10 cellular contexts compared by ENCODE assay signal in genomic region chr7:36048141-36048901, GRCh38.
DNase-seq lines count a peak whose midpoint lies in the region; ATAC-seq and TF ChIP-seq lines count a peak whose summit lies in the region.
"Had no signal": no experiment of that assay in that cellular context is flagged by ENCODE, and none has a peak within 500 bp of the region (broad histone marks: within the 10 kb centered on the region; RNA-seq: fewer than 3 reads in every experiment).

No MANE protein-coding gene starts in this region.

- H4K91ac ChIP-seq in mesenchymal stem cell (ENCODE audit: low read length), result no peak overlapping the region

- no peaks in the 10 kb centered on the region for H3K4me1 ChIP-seq in mesenchymal stem cell (ENCODE audit: control insufficient read depth, insufficient read depth, low read depth, low read length)

- peak overlapping the region; percentile 72 for H3K9ac ChIP-seq in mesenchymal stem cell (ENCODE audit: low read length)

- H3K4me1 Mint-ChIP-seq in WTC11, result peaks cover 53% of the 10 kb centered on the region

- no peak for ATAC-seq in GM19395 (IDR thresholded peaks at IDR 0.05; ENCODE audit: unreplicated experiment)
- no peak for ATAC-seq in HG03439 (IDR thresholded peaks at IDR 0.05; ENCODE audit: unreplicated experiment)
- no peak for ATAC-seq in WTC11

- WGBS in mesenchymal stem cell, result 75% methylated on average over 5 of the region's 5 CpGs

- H2BK15ac ChIP-seq in mesenchymal stem cell (ENCODE audit: low read depth, poor library complexity, severe bottlenecking), result no peak overlapping the region

- H3K36me3 ChIP-seq in mesenchymal stem cell (ENCODE audit: control insufficient read depth in 1 of 2, insufficient read depth in 2 of 2, low read depth in 1 of 2, low read length in 2 of 2), result no peaks in the 10 kb centered on the region

- no peaks in the 10 kb centered on the region for H3K27me3 Mint-ChIP-seq in WTC11 (ENCODE audit: low read depth)

- H2BK5ac ChIP-seq in mesenchymal stem cell (ENCODE audit: low read depth, low read length, poor library complexity, severe bottlenecking), result no peak overlapping the region

- H3K79me1 ChIP-seq in mesenchymal stem cell (replicated peaks; ENCODE audit: low read length, poor library complexity, severe bottlenecking), result no peaks in the 10 kb centered on the region

- no peak overlapping the region for H3K27ac Mint-ChIP-seq in WTC11

- H3K9me3 Mint-ChIP-seq in WTC11, result 0 out of 2 replicates have a peak, but pooled peaks cover 4% of the 10 kb centered on the region

- H4K8ac ChIP-seq in mesenchymal stem cell (ENCODE audit: low read length), result no peak overlapping the region

- H3K4ac ChIP-seq in mesenchymal stem cell (ENCODE audit: low read depth in 1 of 2, low read length in 2 of 2), result no peak overlapping the region

- DNase-seq in AG08396 (ENCODE audit: low spot score) (peak; percentile 66), NCI-H1694 treated with DMSO at 0.1 percent for 48 hours (lab: John Stamatoyannopoulos, UW) (peak; percentile 81), brain pericyte (ENCODE audit: low read depth, low spot score) (peak; percentile 39), mesenchymal stem cell (peak; percentile 74), WTC11 (ENCODE audit: low spot score) (no peak), T1000 (lab: John Stamatoyannopoulos, UW) (no peak)
- DNase-seq: stimulated activated CD8-positive, alpha-beta memory T cell treated with anti-CD3 and anti-CD28 coated beads, Interleukin-4, amount 100 ng/mL, for 48 hours; T-helper 1 cell had no signal

- no peaks in the 10 kb centered on the region for H3K36me3 Mint-ChIP-seq in WTC11

- peak overlapping the region in 1 of 2 experiments; percentile 12 for H3K4me3 ChIP-seq in mesenchymal stem cell (ENCODE audit: insufficient read depth in 1 of 2, low read depth in 1 of 2, low read length in 2 of 2)

- H3K14ac ChIP-seq in mesenchymal stem cell (ENCODE audit: low read length in 2 of 2), result no peak overlapping the region

- H3K18ac ChIP-seq in mesenchymal stem cell (ENCODE audit: low read depth in 1 of 2, low read length in 2 of 2), result no peak overlapping the region

- H2AFZ ChIP-seq in mesenchymal stem cell (ENCODE audit: low read depth, low read length), result no peak overlapping the region

- H3K27me3 ChIP-seq in mesenchymal stem cell (ENCODE audit: control insufficient read depth in 1 of 2, insufficient read depth in 1 of 2, low read length in 2 of 2), result no peaks in the 10 kb centered on the region

- CTCF ChIA-PET in WTC11 (lab: Charles Lee), result interaction anchor here (0.8 to 3.1 kb wide), 6 partner anchors 11 to 271 kb away, joined by 3 to 8 read pairs (median 3); no protein-coding TSS in a partner anchor

- no peak overlapping the region for H2AK5ac ChIP-seq in mesenchymal stem cell (ENCODE audit: low read length, severe bottlenecking)

- TF ChIP-seq CTCF in WTC11 (IDR thresholded peaks at IDR 0.05), result no peak

- H3K4me3 Mint-ChIP-seq in WTC11, result no peak overlapping the region

- POLR2A ChIA-PET in WTC11 (lab: Charles Lee), result interaction anchor here (0.9 kb wide), 1 partner anchor 41 kb away, joined by 6 read pairs; no protein-coding TSS in a partner anchor

- no peak overlapping the region for H2BK120ac ChIP-seq in mesenchymal stem cell (ENCODE audit: low read depth, low read length)

- no peak overlapping the region for H3K27ac ChIP-seq in mesenchymal stem cell (ENCODE audit: low read length, poor library complexity, severe bottlenecking)

- H3K4me2 ChIP-seq in mesenchymal stem cell (ENCODE audit: low read length, poor library complexity, severe bottlenecking), result no peak overlapping the region

- no peak overlapping the region for H2BK12ac ChIP-seq in mesenchymal stem cell (ENCODE audit: low read length in 2 of 2)

- no peaks in the 10 kb centered on the region for H3K9me3 ChIP-seq in mesenchymal stem cell (ENCODE audit: control insufficient read depth, low read length)

- no peak overlapping the region for H3K23ac ChIP-seq in mesenchymal stem cell (ENCODE audit: low read length in 2 of 2)

TF ChIP-seq in WTC11, 78 proteins besides CTCF, POLR2A, EP300 and RAD21:
- TF ChIP-seq EMX1 (CRISPR knock-in tag; IDR thresholded peaks at IDR 0.05) (no peak), ZNF121 (CRISPR knock-in tag; IDR thresholded peaks at IDR 0.05) (no peak)

Comparison
In these comparisons a context has a peak if more than half of its experiments do, and no peak if none do; other contexts are left out.
1. DNase-seq: peak in AG08396 (single experiment), NCI-H1694 treated with DMSO at 0.1 percent for 48 hours (single experiment), brain pericyte (single experiment) and mesenchymal stem cell (single experiment); none in WTC11 (single experiment) and T1000 (single experiment).